8 cellular contexts compared by ENCODE assay signal in the genomic region with DNA sequence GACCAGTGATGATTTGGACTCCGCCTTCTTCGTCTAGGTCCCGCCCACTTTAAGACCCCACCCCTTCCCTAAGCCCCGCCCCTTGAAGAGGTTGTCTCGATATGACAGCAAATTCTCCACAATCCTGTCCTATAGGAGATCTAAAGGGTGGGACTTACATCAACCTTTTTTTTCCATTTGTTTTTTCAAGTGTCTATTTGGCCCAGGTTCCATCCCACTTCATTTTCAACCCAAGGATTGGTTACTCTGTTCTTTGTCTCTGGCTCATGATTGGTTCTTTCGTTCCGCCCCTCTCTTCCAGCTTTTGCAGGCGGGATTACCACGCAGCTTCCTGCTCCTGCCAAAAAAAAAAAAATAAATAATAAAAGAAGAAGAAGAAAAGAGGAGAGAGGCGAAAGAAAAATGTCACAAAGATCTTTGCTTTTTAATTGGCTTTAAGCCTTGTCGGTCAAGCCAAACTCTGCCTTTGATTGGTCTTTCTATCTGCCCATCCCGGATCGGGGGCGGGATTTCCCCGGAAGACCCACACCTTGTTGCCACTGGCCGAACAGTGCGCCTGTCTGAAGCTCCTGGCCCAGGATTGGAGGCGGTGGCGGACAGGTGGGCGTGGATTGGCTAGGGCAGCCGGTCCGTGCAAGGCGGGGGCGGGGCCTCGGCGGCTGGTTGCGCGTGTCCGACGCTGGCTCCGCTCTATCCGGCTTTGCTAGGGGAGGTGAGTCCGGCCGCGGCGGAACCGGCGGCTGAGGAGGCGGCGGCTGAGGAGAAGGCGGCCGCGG. TPM values are rescaled to one million over a fixed set of nuclear protein-coding genes. Genes with fewer than 3 reads are reported as not detected.
DNase-seq lines count a peak whose midpoint lies in the region; ATAC-seq and TF ChIP-seq lines count a peak whose summit lies in the region.

No MANE protein-coding gene starts in this region.

- TF ChIP-seq CTCF in WTC11 (IDR thresholded peaks at IDR 0.05) (no peak), smooth muscle cell (IDR thresholded peaks at IDR 0.05; ENCODE audit: borderline replicate concordance, insufficient read depth, poor library complexity, severe bottlenecking) (no peak)

- H3K36me3 Mint-ChIP-seq in WTC11 = peaks cover 12% of the 10 kb centered on the region; the same call in 1 of the 2 replicates

- H3K27ac Mint-ChIP-seq in WTC11 = peak overlapping the region; percentile 70

- in situ Hi-C loops in GM18951 (cut with MboI; ENCODE audit: low sequenced_read_pairs, unreplicated experiment) = loop anchor here (10.0 kb wide), 1 partner anchor 294 kb away; the partner anchor contains the start of genes IFT20 and TNFAIP1

- ATAC-seq in HG03175 (IDR thresholded peaks at IDR 0.05; ENCODE audit: unreplicated experiment) (peak; percentile 92), WTC11 (peak; percentile 96)

- H4K20me1 ChIP-seq in smooth muscle cell (ENCODE audit: low read depth) = peaks cover 38% of the 10 kb centered on the region

- H3K4me1 Mint-ChIP-seq in WTC11 = peaks cover 39% of the 10 kb centered on the region

- H3K4me3 ChIP-seq in smooth muscle cell = peak overlapping the region; percentile 93

- peak overlapping the region; percentile 60 for H3K4me3 Mint-ChIP-seq in WTC11

- no peaks in the 10 kb centered on the region for H3K36me3 ChIP-seq in smooth muscle cell (ENCODE audit: low read depth)

- CTCF ChIA-PET in WTC11 (lab: Charles Lee) = interaction anchor here (0.6 to 1.6 kb wide), 14 partner anchors 10 to 507 kb away, joined by 3 to 7 read pairs (median 3); partner anchors contain the start of gene LYRM9

- H3K79me2 ChIP-seq in smooth muscle cell (ENCODE audit: low read depth) = peaks cover 45% of the 10 kb centered on the region

- no peaks in the 10 kb centered on the region for H3K9me3 ChIP-seq in smooth muscle cell (replicated peaks; ENCODE audit: low read depth)

- H3K27ac ChIP-seq in caudate nucleus (ENCODE audit: low read depth, low read length) = no peak overlapping the region
- H3K27ac ChIP-seq in smooth muscle cell (ENCODE audit: low read depth) = peak overlapping the region; percentile 60

- peaks cover 3% of the 10 kb centered on the region; the same call in 1 of the 2 replicates for H3K9me3 Mint-ChIP-seq in WTC11

- POLR2A ChIA-PET in WTC11 (lab: Charles Lee) = interaction anchor here (0.5 to 1.2 kb wide), 3 partner anchors 11 to 143 kb away, joined by 3 to 5 read pairs (median 4); no protein-coding TSS in a partner anchor

- no peaks in the 10 kb centered on the region for H3K27me3 ChIP-seq in smooth muscle cell (ENCODE audit: low read depth)

- peaks cover 28% of the 10 kb centered on the region for H3K4me1 ChIP-seq in smooth muscle cell (ENCODE audit: low read depth)

- H2AFZ ChIP-seq in smooth muscle cell (ENCODE audit: low read depth) = no peak overlapping the region

- peak overlapping the region; percentile 91 for H3K9ac ChIP-seq in smooth muscle cell (ENCODE audit: low read depth)

- DNase-seq in AG08396 (ENCODE audit: low spot score) (peak; percentile 99), NCI-H2227 treated with DMSO at 0.1 percent for 48 hours (lab: John Stamatoyannopoulos, UW) (peak; percentile 99), WTC11 (ENCODE audit: low spot score) (peak; percentile 100), caudate nucleus (lab: John Stamatoyannopoulos, UW) (peak; percentile 88 to 100 (median 99)), iPS-NIHi7 (ENCODE audit: extremely low spot score) (peak; percentile 99), smooth muscle cell (lab: John Stamatoyannopoulos, UW; ENCODE audit: unreplicated experiment) (peak; percentile 96)

- H3F3A ChIP-seq in smooth muscle cell (ENCODE audit: low read depth) = no peaks in the 10 kb centered on the region

- peak; percentile 90 for TF ChIP-seq POLR2A in GM18951 (IDR thresholded peaks at IDR 0.05; ENCODE audit: extremely low read depth, insufficient read depth, insufficient read length)

- H3K4me2 ChIP-seq in smooth muscle cell = peak overlapping the region; percentile 95

- no peaks in the 10 kb centered on the region; the same call in 1 of the 2 replicates for H3K27me3 Mint-ChIP-seq in WTC11 (ENCODE audit: low read depth)

- under 1% methylated on average over 31 of the region's 43 CpGs for WGBS in smooth muscle cell (ENCODE audit: low lambda C conversion rate)

TF ChIP-seq in WTC11, 78 proteins besides CTCF, POLR2A, EP300 and RAD21:
- TF ChIP-seq SMAD3 (CRISPR knock-in tag; IDR thresholded peaks at IDR 0.05; ENCODE audit: borderline replicate concordance) (no peak), SP1 (CRISPR knock-in tag; conservative IDR thresholded peaks at IDR 0.05) (peak; percentile 96), NR1H2 (CRISPR knock-in tag; IDR thresholded peaks at IDR 0.05) (no peak), ZNF671 (CRISPR knock-in tag; IDR thresholded peaks at IDR 0.05) (no peak), NFYB (CRISPR knock-in tag; conservative IDR thresholded peaks at IDR 0.05; ENCODE audit: low read depth) (peak; percentile 99), TCF7 (CRISPR knock-in tag; IDR thresholded peaks at IDR 0.05; ENCODE audit: low read depth) (no peak), HMGA2 (CRISPR knock-in tag; IDR thresholded peaks at IDR 0.05) (no peak), USF1 (CRISPR knock-in tag; IDR thresholded peaks at IDR 0.05) (no peak)
- TF ChIP-seq, protein P1, sequence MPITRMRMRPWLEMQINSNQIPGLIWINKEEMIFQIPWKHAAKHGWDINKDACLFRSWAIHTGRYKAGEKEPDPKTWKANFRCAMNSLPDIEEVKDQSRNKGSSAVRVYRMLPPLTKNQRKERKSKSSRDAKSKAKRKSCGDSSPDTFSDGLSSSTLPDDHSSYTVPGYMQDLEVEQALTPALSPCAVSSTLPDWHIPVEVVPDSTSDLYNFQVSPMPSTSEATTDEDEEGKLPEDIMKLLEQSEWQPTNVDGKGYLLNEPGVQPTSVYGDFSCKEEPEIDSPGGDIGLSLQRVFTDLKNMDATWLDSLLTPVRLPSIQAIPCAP (CRISPR knock-in tag; IDR thresholded peaks at IDR 0.05) = no peak

RNA-seq across cellular contexts. Expression of gene NLK, which starts 1.2 kb away (rescaled TPM):
- total RNA-seq in WTC11 (2021) (38.3 to 40.3 TPM (median 39.9 TPM) in 3 replicates), smooth muscle cell (10.1 and 18.0 TPM in 2 replicates)
- polyA plus RNA-seq in smooth muscle cell = 1.8 and 5.0 TPM in 2 replicates
